ENCODE assay signal across 8 cellular contexts in the genomic region with DNA sequence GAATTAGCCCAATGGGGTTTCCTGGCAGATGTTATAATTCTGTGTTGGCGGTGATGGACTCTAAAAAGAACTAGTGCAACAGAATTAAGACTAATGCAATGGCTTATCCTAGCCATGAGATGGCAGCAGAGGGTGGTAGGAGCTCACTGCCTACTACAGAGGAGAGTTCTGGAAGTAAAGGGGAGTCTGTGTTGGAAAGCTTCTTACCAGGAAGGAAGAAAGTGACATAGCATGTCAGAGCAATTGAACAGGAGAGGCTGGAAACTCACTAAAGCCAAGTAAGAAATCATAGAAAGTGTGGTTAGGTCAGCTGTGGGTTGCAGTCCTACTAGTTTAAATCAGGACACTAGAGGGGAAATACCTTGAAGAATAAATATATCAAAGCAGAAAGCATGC. TPM values are rescaled to one million over a fixed set of nuclear protein-coding genes. Genes with fewer than 3 reads are reported as not detected.
DNase-seq lines count a peak whose midpoint lies in the region; ATAC-seq, FAIRE-seq and TF ChIP-seq lines count a peak whose summit lies in the region.

No MANE protein-coding gene starts in this region.

- H3K9me2 ChIP-seq in PC-9 (ENCODE audit: insufficient read depth) = no peaks in the 10 kb centered on the region

- no peaks in the 10 kb centered on the region for H3K36me3 Mint-ChIP-seq in activated naive CD4-positive, alpha-beta T cell treated with anti-CD3 and anti-CD28 coated beads for 36 hours (ENCODE audit: low read depth)

- H3K27ac ChIP-seq in PC-9 (no peak overlapping the region), coronary artery (no peak overlapping the region), HepG2 (ENCODE audit: extremely low read length, insufficient read depth, low read length) (no peak overlapping the region)

- H3K27me3 ChIP-seq in PC-9 (ENCODE audit: insufficient read depth, low read depth) (no peaks in the 10 kb centered on the region), HepG2 (ENCODE audit: control insufficient read depth in 1 of 2, insufficient read depth in 2 of 2, low read length in 2 of 2) (no peaks in the 10 kb centered on the region)

- POLR2A ChIA-PET in PC-9 (lab: Charles Lee; ENCODE audit: unreplicated experiment) (no interaction called here), HepG2 (lab: Yijun Ruan, JAX) (no interaction called here)

- H3K4me3 ChIP-seq in PC-9 = no peak overlapping the region
- H3K4me3 ChIP-seq in coronary artery = no peak overlapping the region
- H3K4me3 ChIP-seq in HepG2 (replicated peaks in 1 of 3; ENCODE audit: insufficient read depth in 1 of 3, low read depth in 2 of 3, low read length in 3 of 3) = no peak overlapping the region

- H3K4me2 ChIP-seq in PC-9 = no peak overlapping the region
- no peak overlapping the region for H3K4me2 ChIP-seq in HepG2 (ENCODE audit: low read depth, low read length)

- H3K9ac ChIP-seq in HepG2 (ENCODE audit: insufficient read depth, low read depth, low read length) = no peak overlapping the region

- H3K9me3 Mint-ChIP-seq in activated naive CD4-positive, alpha-beta T cell treated with anti-CD3 and anti-CD28 coated beads for 36 hours = no peaks in the 10 kb centered on the region

- CTCF ChIA-PET in activated naive CD4-positive, alpha-beta T cell treated with anti-CD3 and anti-CD28 coated beads for 36 hours (lab: Charles Lee) = interaction anchor here (0.6 to 1.3 kb wide), 4 partner anchors 15 to 858 kb away, joined by 3 to 4 read pairs (median 4); no protein-coding TSS in a partner anchor
- CTCF ChIA-PET in PC-9 (lab: Charles Lee) (no interaction called here), HepG2 (lab: Yijun Ruan, JAX; ENCODE audit: low intra/inter-chr PET ratio, low total read pairs) (no interaction called here)

- H2AFZ ChIP-seq in PC-9 (no peak overlapping the region), HepG2 (ENCODE audit: low read length) (no peak overlapping the region)

- FAIRE-seq in HepG2 (lab: Jason Lieb, UNC) = no peak

- TF ChIP-seq CTCF in PC-9 (conservative IDR thresholded peaks at IDR 0.05) (peak; percentile 83), coronary artery (IDR thresholded peaks at IDR 0.05) (peak; percentile 30), HepG2 (CRISPR knock-in tag; IDR thresholded peaks at IDR 0.05) (peak; percentile 59)

- no peaks in the 10 kb centered on the region for H3F3A ChIP-seq in PC-9 (ENCODE audit: insufficient read depth, low read depth)

- peaks cover 9% of the 10 kb centered on the region; the same call in 1 of the 2 replicates for H3K4me1 ChIP-seq in PC-9 (replicated peaks; ENCODE audit: insufficient read depth)
- no peaks in the 10 kb centered on the region for H3K4me1 ChIP-seq in HepG2 (ENCODE audit: insufficient read depth, low read length)

- WGBS in HepG2 (ENCODE audit: low lambda C conversion rate) = 7% methylated on average over 1 of the region's 1 CpG

- peaks cover 4% of the 10 kb centered on the region for H3K27me3 Mint-ChIP-seq in activated naive CD4-positive, alpha-beta T cell treated with anti-CD3 and anti-CD28 coated beads for 36 hours (ENCODE audit: low read depth)

- H3K4me1 Mint-ChIP-seq in activated naive CD4-positive, alpha-beta T cell treated with anti-CD3 and anti-CD28 coated beads for 36 hours (ENCODE audit: low read depth) = peaks cover 5% of the 10 kb centered on the region

- no peak overlapping the region for H3K4me3 Mint-ChIP-seq in activated naive CD4-positive, alpha-beta T cell treated with anti-CD3 and anti-CD28 coated beads for 36 hours

- H3K9me3 ChIP-seq in PC-9 (ENCODE audit: insufficient read depth, low read depth) (no peaks in the 10 kb centered on the region), HepG2 (ENCODE audit: low read length) (no peaks in the 10 kb centered on the region)

- no peak overlapping the region for H3K27ac Mint-ChIP-seq in activated naive CD4-positive, alpha-beta T cell treated with anti-CD3 and anti-CD28 coated beads for 36 hours

- no peaks in the 10 kb centered on the region for H3K79me2 ChIP-seq in PC-9 (ENCODE audit: low read depth)
- H3K79me2 ChIP-seq in HepG2 (ENCODE audit: insufficient read depth, low read length) = no peaks in the 10 kb centered on the region

- TF ChIP-seq EP300 in HepG2 (IDR thresholded peaks at IDR 0.05; ENCODE audit: low read depth in 2 of 2, low read length in 2 of 2) (no peak), HepG2 (CRISPR knock-in tag; IDR thresholded peaks at IDR 0.05; ENCODE audit: borderline replicate concordance) (no peak)

- intact Hi-C loops in activated naive CD4-positive, alpha-beta T cell treated with anti-CD3 and anti-CD28 coated beads for 36 hours (cut with micrococcal nuclease) = loop anchor here (1.0 to 5.0 kb wide), 3 partner anchors 175 to 863 kb away; no protein-coding TSS in a partner anchor
- intact Hi-C loops in PC-9 (cut with micrococcal nuclease; ENCODE audit: unreplicated experiment) = no loop called here
- intact Hi-C loops in HepG2 (cut with micrococcal nuclease; ENCODE audit: unreplicated experiment) = loop anchor here (10.0 kb wide), 1 partner anchor 175 kb away; no protein-coding TSS in a partner anchor

- TF ChIP-seq POLR2A in HepG2 (IDR thresholded peaks at IDR 0.05; ENCODE audit: insufficient read depth in 1 of 2, low read depth in 2 of 2, low read length in 2 of 2) = no peak

- H4K20me1 ChIP-seq in PC-9 (ENCODE audit: insufficient read depth) = no peaks in the 10 kb centered on the region
- H4K20me1 ChIP-seq in HepG2 (ENCODE audit: insufficient read depth, low read length) = no peaks in the 10 kb centered on the region

- H3K36me3 ChIP-seq in PC-9 (ENCODE audit: low read depth) (no peaks in the 10 kb centered on the region), HepG2 (replicated peaks in 1 of 2; ENCODE audit: control insufficient read depth in 1 of 2, insufficient read depth in 2 of 2, low read length in 2 of 2) (no peaks in the 10 kb centered on the region)

- in situ Hi-C loops in HepG2 (cut with HindIII; ENCODE audit: extremely low pct_ligation_motif_present, low pct_unique_long_range_greater_than_20kb) = no loop called here

- DNase-seq in activated naive CD4-positive, alpha-beta T cell treated with anti-CD3 and anti-CD28 coated beads for 36 hours = peak; percentile 5
- no peak for DNase-seq in activated naive CD4-positive, alpha-beta T cell treated with Interleukin-2 at 50 U/mL for 16 hours
- DNase-seq in PC-9 = peak; percentile 14 to 59
- no peak for DNase-seq in coronary artery (ENCODE audit: low spot score)
- DNase-seq in HepG2 (ENCODE audit: low spot score) = no peak
- no peak for DNase-seq in NK-92 (lab: John Stamatoyannopoulos, UW; ENCODE audit: unreplicated experiment)

- TF ChIP-seq RAD21 in HepG2 (CRISPR knock-in tag; IDR thresholded peaks at IDR 0.05) = no peak

- BruUV-seq in PC-9 (replicated peaks; lab: Mats Ljungman, UMichigan) (no TSS peak), HepG2 (replicated peaks; lab: Mats Ljungman, UMichigan) (no TSS peak)

- ATAC-seq in GM21515 (IDR thresholded peaks at IDR 0.05; ENCODE audit: unreplicated experiment) (peak; percentile 74), HG03558 (IDR thresholded peaks at IDR 0.05; ENCODE audit: extremely low read depth, unreplicated experiment) (peak; percentile 54), HepG2 (peak; percentile 68)

TF ChIP-seq in HepG2, 621 proteins besides CTCF, POLR2A, EP300 and RAD21:
- TF ChIP-seq ZNF333 (CRISPR knock-in tag; IDR thresholded peaks at IDR 0.05; ENCODE audit: borderline replicate concordance) (no peak), SMC3 (IDR thresholded peaks at IDR 0.05; ENCODE audit: low read length) (peak; percentile 40; the same call in 1 of the 2 replicates), STAG1 (CRISPR knock-in tag; IDR thresholded peaks at IDR 0.05) (peak; percentile 44), ZNF552 (CRISPR knock-in tag; IDR thresholded peaks at IDR 0.05; ENCODE audit: borderline replicate concordance) (no peak)

RNA-seq across cellular contexts. Expression of gene TRPC5OS, which starts 6.3 kb away (rescaled TPM):
- not detected for total RNA-seq in activated naive CD4-positive, alpha-beta T cell treated with anti-CD3 and anti-CD28 coated beads for 36 hours
- total RNA-seq in PC-9 (2021) (not detected in 2 replicates), HepG2 (2016; rRNA removed; fragmentation: Illumina TruSeq; extraction: Trizol) (not detected in 2 replicates)
- total RNA-seq in HepG2 (2016; cell fraction: cytosol; rRNA removed; fragmentation: Illumina TruSeq; extraction: Trizol; ENCODE audit: low read depth) = not detected in 2 replicates
- total RNA-seq in HepG2 (2016; cell fraction: insoluble cytoplasmic fraction; rRNA removed; fragmentation: Illumina TruSeq; extraction: Trizol) = not detected in 2 replicates
- not detected in 2 replicates for total RNA-seq in HepG2 (2016; cell fraction: membrane; rRNA removed; fragmentation: Illumina TruSeq; extraction: Trizol)
- total RNA-seq in HepG2 (2016; cell fraction: nucleus; rRNA removed; fragmentation: Illumina TruSeq; extraction: Trizol) = not detected in 2 replicates
- not detected in 2 replicates for polyA plus RNA-seq in HepG2 (2011; rRNA removed)
- polyA plus RNA-seq in HepG2 (2011; cell fraction: cytosol; rRNA removed) = not detected in 2 replicates
- polyA plus RNA-seq in HepG2 (2011; cell fraction: nucleus; rRNA removed) = not detected in 2 replicates
- not detected in 2 replicates for polyA plus RNA-seq in HepG2 (2012)
- polyA plus RNA-seq in HepG2 (2016; cell fraction: cytosol; fragmentation: Illumina TruSeq; extraction: Trizol; ENCODE audit: low read depth) = not detected in 2 replicates
- not detected in 2 replicates for polyA plus RNA-seq in HepG2 (2016; cell fraction: insoluble cytoplasmic fraction; fragmentation: Illumina TruSeq; extraction: Trizol; ENCODE audit: low read depth)
- not detected in 2 replicates for polyA plus RNA-seq in HepG2 (2016; cell fraction: membrane; fragmentation: Illumina TruSeq; extraction: Trizol; ENCODE audit: low read depth)
- not detected in 2 replicates for polyA plus RNA-seq in HepG2 (2016; cell fraction: nucleus; fragmentation: Illumina TruSeq; extraction: Trizol; ENCODE audit: insufficient read depth, low read depth)
- polyA minus RNA-seq in HepG2 (2011; rRNA and poly(A)+ RNA removed; ENCODE audit: low replicate concordance) = not detected in 2 replicates
- not detected in 2 replicates for polyA minus RNA-seq in HepG2 (2011; cell fraction: cytosol; rRNA and poly(A)+ RNA removed)
- polyA minus RNA-seq in HepG2 (2011; cell fraction: nucleus; rRNA and poly(A)+ RNA removed) = not detected in 2 replicates

Comparison
In these comparisons a context has a peak if more than half of its experiments do, and no peak if none do; other contexts are left out.
1. DNase-seq: peak in activated naive CD4-positive, alpha-beta T cell treated with anti-CD3 and anti-CD28 coated beads for 36 hours (single experiment) and PC-9 (2 of 2); none in activated naive CD4-positive, alpha-beta T cell treated with Interleukin-2 at 50 U/mL for 16 hours (single experiment), coronary artery (single experiment), HepG2 (single experiment) and NK-92 (single experiment).
2. CTCF ChIP-seq: peak in every context shown above with its lines; median percentile 83 in PC-9; 59 in HepG2; 30 in coronary artery.
3. Peak in every context shown above with its lines, with median percentiles within 50 percentile points of each other: ATAC-seq.